Comparison of ENCODE assay signal across 8 cellular contexts in genomic region chr7:45888185-45888992, GRCh38. TPM values are rescaled to one million over a fixed set of nuclear protein-coding genes. Genes with fewer than 3 reads are reported as not detected.
DNase-seq lines count a peak whose midpoint lies in the region; ATAC-seq and TF ChIP-seq lines count a peak whose summit lies in the region.
"Had no signal": no experiment of that assay in that cellular context is flagged by ENCODE, and none has a peak within 500 bp of the region (broad histone marks: within the 10 kb centered on the region; RNA-seq: fewer than 3 reads in every experiment).

TSS of gene IGFBP1 (plus strand) at chr7:45888488. CDS start at chr7:45888653, 165 bp downstream.

- H3K9ac ChIP-seq in HUES64 (ENCODE audit: low read depth, low read length), result no peak within 1 kb of the TSS

- DNase-seq in amniotic epithelial cell (ENCODE audit: low read depth), result peak; percentile 31
- DNase-seq in iPS DF 6.9 (ENCODE audit: low read depth, low spot score), result no peak
- no peak for DNase-seq in spleen
- DNase-seq in stimulated activated CD4-positive, alpha-beta T cell treated with anti-CD3 and anti-CD28 coated beads, Interleukin-4, amount 100 ng/mL, for 1 hour, result no peak
- DNase-seq in stimulated activated effector memory CD8-positive, alpha-beta T cell treated with anti-CD3 and anti-CD28 coated beads, Interleukin-12 subunit alpha, Interleukin-12 subunit beta, amount 100 ng/mL, for 72 hours (ENCODE audit: low spot score in 2 of 2), result no peak

- H3K27me3 ChIP-seq in HUES64 (ENCODE audit: insufficient read depth, low read length) (peaks cover 48% of the 10 kb centered on the region), iPS DF 6.9 (ENCODE audit: control insufficient read depth, insufficient read depth, low read length) (peaks cover 25% of the 10 kb centered on the region; the same call in 1 of the 2 replicates), spleen (replicated peaks in 1 of 7) (peaks cover 7 to 81% (median 25%) of the 10 kb centered on the region in 7 donors)

- peak within 1 kb of the TSS; percentile 55 for H3K4me3 ChIP-seq in HUES64 (ENCODE audit: low read length)
- H3K4me3 ChIP-seq in iPS DF 6.9 (ENCODE audit: low read length), result peak within 1 kb of the TSS; percentile 39
- peak within 1 kb of the TSS in 6 of 8 donors; percentile 7 to 51 (median 14) for H3K4me3 ChIP-seq in spleen

- H3K36me3 Mint-ChIP-seq in stimulated activated effector memory CD8-positive, alpha-beta T cell treated with anti-CD3 and anti-CD28 coated beads, Interleukin-12 subunit alpha, Interleukin-12 subunit beta, amount 100 ng/mL, for 72 hours, result no peaks in the 10 kb centered on the region

- no peaks in the 10 kb centered on the region for H3K9me3 ChIP-seq in HUES64 (ENCODE audit: insufficient read depth, low read depth, low read length)
- H3K9me3 ChIP-seq in iPS DF 6.9 (ENCODE audit: control insufficient read depth, insufficient read depth, low read length), result no peaks in the 10 kb centered on the region
- H3K9me3 ChIP-seq in spleen, result no peaks in the 10 kb centered on the region

- H3K27ac ChIP-seq in HUES64 (ENCODE audit: low read depth, low read length) (no peak within 1 kb of the TSS), iPS DF 6.9 (ENCODE audit: low read length) (no peak within 1 kb of the TSS), spleen (no peak within 1 kb of the TSS)

- no peaks in the 10 kb centered on the region for H3K4me1 Mint-ChIP-seq in stimulated activated effector memory CD8-positive, alpha-beta T cell treated with anti-CD3 and anti-CD28 coated beads, Interleukin-12 subunit alpha, Interleukin-12 subunit beta, amount 100 ng/mL, for 72 hours

- H3K36me3 ChIP-seq in HUES64 (ENCODE audit: insufficient read depth, low read length), result no peaks in the 10 kb centered on the region
- H3K36me3 ChIP-seq in iPS DF 6.9 (ENCODE audit: control insufficient read depth, insufficient read depth, low read length), result no peaks in the 10 kb centered on the region
- no peaks in the 10 kb centered on the region for H3K36me3 ChIP-seq in spleen

- WGBS in HUES64, result 9% methylated on average over 73 of the region's 73 CpGs
- no CpG with 5 or more reads among the region's 73 CpGs for WGBS in iPS DF 6.9 (ENCODE audit: insufficient coverage, insufficient read length)
- 3 to 7% (median 5%) methylated on average over 40 to 73 of the region's 73 CpGs for WGBS in spleen, 5 donors

- H3K4me1 ChIP-seq in HUES64 (ENCODE audit: insufficient read depth, low read length) (0 out of 2 replicates have a peak, but pooled peaks cover 4% of the 10 kb centered on the region), iPS DF 6.9 (ENCODE audit: control insufficient read depth, insufficient read depth, low read length) (0 out of 2 replicates have a peak, but pooled peaks cover 1% of the 10 kb centered on the region), spleen (peaks cover 0 to 17% (median 11%) of the 10 kb centered on the region in 6 donors)

- ATAC-seq in stimulated activated effector memory CD8-positive, alpha-beta T cell treated with anti-CD3 and anti-CD28 coated beads, Interleukin-12 subunit alpha, Interleukin-12 subunit beta, amount 100 ng/mL, for 72 hours, result no peak
- no peak for ATAC-seq in HG02981 (IDR thresholded peaks at IDR 0.05; ENCODE audit: unreplicated experiment)

- intact Hi-C loops in spleen (cut with DNase I; ENCODE audit: low total_unique reads), result no loop called here

- H3K27ac Mint-ChIP-seq in stimulated activated effector memory CD8-positive, alpha-beta T cell treated with anti-CD3 and anti-CD28 coated beads, Interleukin-12 subunit alpha, Interleukin-12 subunit beta, amount 100 ng/mL, for 72 hours, result no peak within 1 kb of the TSS

- no peak within 1 kb of the TSS for H3K4me3 Mint-ChIP-seq in stimulated activated effector memory CD8-positive, alpha-beta T cell treated with anti-CD3 and anti-CD28 coated beads, Interleukin-12 subunit alpha, Interleukin-12 subunit beta, amount 100 ng/mL, for 72 hours

- no peak for TF ChIP-seq CTCF in spleen (IDR thresholded peaks at IDR 0.05 in 8 of 11, conservative IDR thresholded peaks at IDR 0.05 in 3 of 11)

- TF ChIP-seq POLR2A in spleen (IDR thresholded peaks at IDR 0.05), result no peak

- H3K9me3 Mint-ChIP-seq in stimulated activated effector memory CD8-positive, alpha-beta T cell treated with anti-CD3 and anti-CD28 coated beads, Interleukin-12 subunit alpha, Interleukin-12 subunit beta, amount 100 ng/mL, for 72 hours, result no peaks in the 10 kb centered on the region

RNA-seq across cellular contexts. Expression of gene IGFBP1, which starts in this region (rescaled TPM):
- polyA plus RNA-seq in HUES64 (2013, experiment 1 of 2), result not detected
- polyA plus RNA-seq in HUES64 (2013, experiment 2 of 2), result not detected
- total RNA-seq in spleen, result under 1 TPM in 1 of 7 donors, not detected in 6; 0.72 TPM
- polyA plus RNA-seq in spleen, result under 1 TPM in 1 of 3 donors, not detected in 2; 0.09 TPM
- total RNA-seq: T-helper 1 cell treated with Interleukin-12 subunit alpha and Interleukin-12 subunit beta and Interleukin-4 antibody, amounts not matched to agents 30 ng/mL and 1 ng/mL, for 36 hours had no signal
